Comparison of ENCODE assay signal across 16 cellular contexts in the genomic region with DNA sequence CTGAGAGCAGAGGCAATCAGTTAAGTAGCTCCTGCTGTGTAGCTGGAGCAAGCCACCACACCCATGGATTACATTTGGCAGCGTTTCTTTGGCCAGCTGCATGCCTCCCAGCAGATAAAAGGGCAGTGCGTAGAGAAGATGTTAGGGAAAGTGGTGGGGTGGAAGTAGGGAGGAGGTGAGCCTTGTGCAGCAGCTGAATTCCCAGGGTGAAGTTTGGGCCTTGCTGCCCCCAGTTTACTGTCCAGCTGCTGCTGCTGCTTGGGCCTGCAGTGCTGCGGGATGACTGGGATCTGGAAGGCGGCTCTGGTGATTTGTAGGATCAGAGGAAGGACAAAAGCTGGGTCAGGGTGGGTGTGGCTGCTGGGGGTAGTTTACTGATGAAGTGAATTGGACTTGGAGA.
DNase-seq lines count a peak whose midpoint lies in the region; ATAC-seq and TF ChIP-seq lines count a peak whose summit lies in the region.
"Had no signal": no experiment of that assay in that cellular context is flagged by ENCODE, and none has a peak within 500 bp of the region (broad histone marks: within the 10 kb centered on the region; RNA-seq: fewer than 3 reads in every experiment).

No MANE protein-coding gene starts in this region.

- peak overlapping the region; percentile 79 for H4K91ac ChIP-seq in trophoblast cell (ENCODE audit: low read depth, low read length)

- no peak for TF ChIP-seq EP300 in gastroesophageal sphincter (IDR thresholded peaks at IDR 0.05)

- H3K27me3 ChIP-seq in BE2C (no peaks in the 10 kb centered on the region), gastroesophageal sphincter (no peaks in the 10 kb centered on the region), trophoblast cell (ENCODE audit: insufficient read depth, low read length) (no peaks in the 10 kb centered on the region)
- H3K27me3 ChIP-seq: hepatocyte, testis had no signal

- H2BK120ac ChIP-seq in trophoblast cell (ENCODE audit: insufficient read depth, low read length, poor library complexity), result peak overlapping the region; percentile 95

- H3K4me3 ChIP-seq in BE2C (ENCODE audit: low read depth, low read length), result no peak overlapping the region
- no peak overlapping the region for H3K4me3 ChIP-seq in gastroesophageal sphincter
- no peak overlapping the region for H3K4me3 ChIP-seq in trophoblast cell (ENCODE audit: low read depth, low read length)
- H3K4me3 ChIP-seq: hepatocyte, prostate gland, testis had no signal

- peak overlapping the region; percentile 41 for H2BK12ac ChIP-seq in trophoblast cell (ENCODE audit: low read length)

- H3K9ac ChIP-seq in trophoblast cell (ENCODE audit: low read length), result no peak overlapping the region

- H3K36me3 ChIP-seq in BE2C (no peaks in the 10 kb centered on the region), gastroesophageal sphincter (no peaks in the 10 kb centered on the region), trophoblast cell (ENCODE audit: control insufficient read depth in 1 of 2, insufficient read depth in 2 of 2, low read length in 2 of 2) (peaks cover 2 to 3% of the 10 kb centered on the region in 2 experiments)
- H3K36me3 ChIP-seq: prostate gland had no signal

- peaks cover 15% of the 10 kb centered on the region for H3K79me1 ChIP-seq in trophoblast cell (ENCODE audit: low read length)

- H3K14ac ChIP-seq in trophoblast cell (ENCODE audit: low read length), result peak overlapping the region; percentile 87

- H3K79me2 ChIP-seq in trophoblast cell (ENCODE audit: control insufficient read depth, insufficient read depth, low read length, poor library complexity), result peaks cover 4% of the 10 kb centered on the region

- H2AFZ ChIP-seq in trophoblast cell (ENCODE audit: insufficient read depth, low read length, poor library complexity), result peak overlapping the region; percentile 55
- H2AFZ ChIP-seq: hepatocyte had no signal

- H2AK5ac ChIP-seq in trophoblast cell (ENCODE audit: low read length), result peak overlapping the region; percentile 99

- H4K12ac ChIP-seq in trophoblast cell (ENCODE audit: low read depth, low read length), result no peak overlapping the region

- no peak overlapping the region for H3K4me2 ChIP-seq in trophoblast cell (ENCODE audit: low read length)
- H3K4me2 ChIP-seq: hepatocyte had no signal

- H3K4ac ChIP-seq in trophoblast cell (ENCODE audit: low read depth, low read length), result peak overlapping the region; percentile 4

- H3K23ac ChIP-seq in trophoblast cell (ENCODE audit: low read length), result no peak overlapping the region

- H4K8ac ChIP-seq in trophoblast cell (ENCODE audit: low read depth, low read length), result peak overlapping the region; percentile 84

- H2BK5ac ChIP-seq in trophoblast cell (ENCODE audit: low read depth, low read length, poor library complexity), result peak overlapping the region; percentile 15

- peak overlapping the region; percentile 45 for H3K18ac ChIP-seq in trophoblast cell (ENCODE audit: low read length)

- no peak overlapping the region for H3K27ac ChIP-seq in gastroesophageal sphincter
- peak overlapping the region; percentile 40 for H3K27ac ChIP-seq in trophoblast cell (ENCODE audit: low read depth, low read length)
- H3K27ac ChIP-seq: hepatocyte, prostate gland, testis had no signal

- DNase-seq in BE2C, result peak; percentile 30
- DNase-seq in RPMI7951 (ENCODE audit: low read depth), result peak; percentile 64
- no peak for DNase-seq in trophoblast cell
- DNase-seq in ecto neural progenitor cell (ENCODE audit: low spot score), result no peak
- DNase-seq: amniotic stem cell; kidney glomerular epithelial cell; NCI-H2171 treated with DMSO at 0.1 percent for 48 hours; SIG-M5; stimulated activated CD4-positive, alpha-beta T cell treated with anti-CD3 and anti-CD28 coated beads, Interleukin-15, amount 100 ng/mL, for 24 hours; testis had no signal

- TF ChIP-seq CTCF in BE2C (IDR thresholded peaks at IDR 0.05; ENCODE audit: low read depth, low read length), result no peak
- TF ChIP-seq CTCF in gastroesophageal sphincter (IDR thresholded peaks at IDR 0.05), result no peak

- no peak for TF ChIP-seq POLR2A in gastroesophageal sphincter (IDR thresholded peaks at IDR 0.05)

- H3K9me3 ChIP-seq in BE2C (no peaks in the 10 kb centered on the region), gastroesophageal sphincter (no peaks in the 10 kb centered on the region), trophoblast cell (ENCODE audit: insufficient read depth, low read depth, low read length) (no peaks in the 10 kb centered on the region)
- H3K9me3 ChIP-seq: prostate gland, testis had no signal

- H3K4me1 ChIP-seq in BE2C (peaks cover 16% of the 10 kb centered on the region), gastroesophageal sphincter (peaks cover 0 to 19% (median 0%) of the 10 kb centered on the region in 3 donors), trophoblast cell (ENCODE audit: control insufficient read depth in 1 of 2, insufficient read depth in 2 of 2, low read length in 2 of 2) (peaks cover 23 to 27% of the 10 kb centered on the region in 2 experiments)
- H3K4me1 ChIP-seq: prostate gland had no signal

- 73% methylated on average over 2 of the region's 4 CpGs; no CpG with 5 or more reads in 1 of the 2 donors for WGBS in gastroesophageal sphincter (ENCODE audit: low coverage in 1 of 2), 2 donors
- WGBS in trophoblast cell (ENCODE audit: extremely low coverage, insufficient coverage, insufficient read length), result no CpG with 5 or more reads among the region's 4 CpGs

- ATAC-seq in gastroesophageal sphincter (peak; percentile 55), HG03460 (IDR thresholded peaks at IDR 0.05; ENCODE audit: unreplicated experiment) (no peak), HG03175 (IDR thresholded peaks at IDR 0.05; ENCODE audit: unreplicated experiment) (no peak), GM21825 (IDR thresholded peaks at IDR 0.05; ENCODE audit: unreplicated experiment) (no peak)

Comparison
In these comparisons a context has a peak if more than half of its experiments do, and no peak if none do; other contexts are left out.
1. DNase-seq: peak in BE2C (single experiment) and RPMI7951 (single experiment); none in trophoblast cell (0 of 2) and ecto neural progenitor cell (single experiment).